ENCODE assay signal across 33 cellular contexts in the genomic region with DNA sequence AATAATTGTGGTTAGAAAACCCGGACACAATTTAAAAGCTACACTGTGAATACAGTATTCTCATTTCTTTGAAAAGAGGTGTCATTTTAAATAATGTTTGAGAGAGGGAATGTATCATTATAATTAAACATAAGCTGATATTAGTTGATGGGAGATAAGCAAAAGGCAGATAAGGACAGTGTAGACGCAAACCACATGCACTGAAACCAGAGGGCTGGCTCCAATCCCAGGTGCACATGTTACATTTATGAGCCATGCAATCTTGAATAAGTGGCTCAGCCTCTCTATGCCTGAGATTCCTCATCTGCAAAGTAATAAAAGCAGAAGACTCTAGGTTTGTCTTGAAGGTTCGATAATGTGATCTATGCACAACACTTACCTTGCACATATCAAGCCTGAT.
"Had no signal": no experiment of that assay in that cellular context is flagged by ENCODE, and none has a peak within 500 bp of the region (broad histone marks: within the 10 kb centered on the region; RNA-seq: fewer than 3 reads in every experiment).

No MANE protein-coding gene starts in this region.

- H3K36me3 ChIP-seq: cardiac muscle cell, Peyer's patch had no signal

- DNase-seq: activated B cell treated with CpG ODN at 0.5 μM for 24 hours; activated CD4-positive, alpha-beta memory T cell treated with anti-CD3 and anti-CD28 coated beads for 36 hours; activated CD4-positive, alpha-beta T cell treated with anti-CD3 and anti-CD28 coated beads for 4 hours; activated CD4-positive, alpha-beta T cell treated with anti-CD3 and anti-CD28 coated beads, Interleukin-2, amount 50 U/mL, for 1 hour; activated CD4-positive, CD25-positive, alpha-beta regulatory T cell treated with anti-CD3 and anti-CD28 coated beads, Interleukin-2, amount 50 U/mL, for 72 hours; activated CD8-positive, alpha-beta memory T cell treated with anti-CD3 and anti-CD28 coated beads, Interleukin-2, amount 50 U/mL, for 4 hours; activated naive CD4-positive, alpha-beta T cell treated with anti-CD3 and anti-CD28 coated beads, Interleukin-2, amount 10 ng/mL, durations not matched to agents 7 days and 5 days; activated naive CD8-positive, alpha-beta T cell treated with anti-CD3 and anti-CD28 coated beads, Interleukin-2, amount 50 U/mL, for 24 hours; activated T-cell treated with anti-CD3 and anti-CD28 coated beads for 4 hours; activated T-cell treated with anti-CD3 and anti-CD28 coated beads, Interleukin-2, amount 50 U/mL, for 4 hours; amniotic stem cell; aorta; NCI-H1048; NCI-H1105 treated with DMSO at 0.1 percent for 48 hours; NCI-H1436; NCI-H1694; NCI-H1930; NCI-H2081 treated with DMSO at 0.1 percent for 48 hours; NCI-H510A; NCI-H526; NCI-H748 treated with DMSO at 0.1 percent for 48 hours; NK-92 treated with Interleukin-12 subunit alpha and Interleukin-12 subunit beta, amount 100 ng/mL, for 24 hours; PC-3; Peyer's patch; RPMI8226; SHP77 treated with DMSO at 0.1 percent for 48 hours; T1000 had no signal

- H3K9me3 ChIP-seq: Peyer's patch had no signal

- H3K27ac Mint-ChIP-seq: activated B cell treated with CpG ODN at 0.5 μM for 24 hours; activated CD4-positive, alpha-beta memory T cell treated with anti-CD3 and anti-CD28 coated beads for 36 hours; activated naive CD4-positive, alpha-beta T cell treated with anti-CD3 and anti-CD28 coated beads, Interleukin-2, amount 10 ng/mL, durations not matched to agents 7 days and 5 days; activated naive CD8-positive, alpha-beta T cell; activated naive CD8-positive, alpha-beta T cell treated with anti-CD3 and anti-CD28 coated beads, Interleukin-2, amount 50 U/mL, for 24 hours; activated T-helper 1 cell treated with anti-CD3 and anti-CD28 coated beads, Interleukin-12 subunit alpha, Interleukin-12 subunit beta, Interleukin-2, Interleukin-4 antibody, amounts not matched to agents 30 ng/mL and 10 ng/mL and 1 ng/mL, durations not matched to agents 14 hours and 24 hours and 36 hours had no signal

- H3K36me3 Mint-ChIP-seq: activated CD4-positive, alpha-beta memory T cell treated with anti-CD3 and anti-CD28 coated beads for 36 hours; activated naive CD4-positive, alpha-beta T cell treated with anti-CD3 and anti-CD28 coated beads, Interleukin-2, amount 10 ng/mL, durations not matched to agents 7 days and 5 days; activated naive CD8-positive, alpha-beta T cell had no signal

- H3K27me3 ChIP-seq: cardiac muscle cell, Peyer's patch had no signal

- H3K4me3 Mint-ChIP-seq: activated B cell treated with CpG ODN at 0.5 μM for 24 hours; activated CD4-positive, alpha-beta memory T cell treated with anti-CD3 and anti-CD28 coated beads for 36 hours; activated naive CD4-positive, alpha-beta T cell treated with anti-CD3 and anti-CD28 coated beads, Interleukin-2, amount 10 ng/mL, durations not matched to agents 7 days and 5 days; activated naive CD8-positive, alpha-beta T cell; activated naive CD8-positive, alpha-beta T cell treated with anti-CD3 and anti-CD28 coated beads, Interleukin-2, amount 50 U/mL, for 24 hours; activated T-cell treated with anti-CD3 and anti-CD28 coated beads, Interleukin-2, amount 50 U/mL, for 4 hours; activated T-helper 1 cell treated with anti-CD3 and anti-CD28 coated beads, Interleukin-12 subunit alpha, Interleukin-12 subunit beta, Interleukin-2, Interleukin-4 antibody, amounts not matched to agents 30 ng/mL and 10 ng/mL and 1 ng/mL, durations not matched to agents 14 hours and 24 hours and 36 hours; central memory CD8-positive, alpha-beta T cell had no signal

- ATAC-seq: activated naive CD8-positive, alpha-beta T cell treated with anti-CD3 and anti-CD28 coated beads, Interleukin-2, amount 50 U/mL, for 24 hours; activated T-cell treated with anti-CD3 and anti-CD28 coated beads, Interleukin-2, amount 50 U/mL, for 4 hours; K562; PC-3 had no signal

- H3K4me1 Mint-ChIP-seq: activated B cell treated with CpG ODN at 0.5 μM for 24 hours; activated naive CD4-positive, alpha-beta T cell treated with anti-CD3 and anti-CD28 coated beads, Interleukin-2, amount 10 ng/mL, durations not matched to agents 7 days and 5 days; activated naive CD8-positive, alpha-beta T cell treated with anti-CD3 and anti-CD28 coated beads, Interleukin-2, amount 50 U/mL, for 24 hours; central memory CD8-positive, alpha-beta T cell had no signal

- H3K4me3 ChIP-seq: cardiac muscle cell, K562, Peyer's patch had no signal

- H3K9me3 Mint-ChIP-seq: activated B cell treated with CpG ODN at 0.5 μM for 24 hours; activated CD4-positive, alpha-beta memory T cell treated with anti-CD3 and anti-CD28 coated beads for 36 hours; activated naive CD4-positive, alpha-beta T cell treated with anti-CD3 and anti-CD28 coated beads, Interleukin-2, amount 10 ng/mL, durations not matched to agents 7 days and 5 days; activated T-cell treated with anti-CD3 and anti-CD28 coated beads, Interleukin-2, amount 50 U/mL, for 4 hours; activated T-helper 1 cell treated with anti-CD3 and anti-CD28 coated beads, Interleukin-12 subunit alpha, Interleukin-12 subunit beta, Interleukin-2, Interleukin-4 antibody, amounts not matched to agents 30 ng/mL and 10 ng/mL and 1 ng/mL, durations not matched to agents 14 hours and 24 hours and 36 hours had no signal

- H3K4me1 ChIP-seq: Peyer's patch had no signal

- FAIRE-seq: K562, TTC549 had no signal

- H3K27ac ChIP-seq: cardiac muscle cell, Peyer's patch had no signal

- H3K27me3 Mint-ChIP-seq: activated B cell treated with CpG ODN at 0.5 μM for 24 hours; activated CD4-positive, alpha-beta memory T cell treated with anti-CD3 and anti-CD28 coated beads for 36 hours; activated naive CD4-positive, alpha-beta T cell treated with anti-CD3 and anti-CD28 coated beads, Interleukin-2, amount 10 ng/mL, durations not matched to agents 7 days and 5 days; activated naive CD8-positive, alpha-beta T cell treated with anti-CD3 and anti-CD28 coated beads, Interleukin-2, amount 50 U/mL, for 24 hours; central memory CD8-positive, alpha-beta T cell had no signal
